ENCODE assay signal across 8 cellular contexts in genomic region chr15:34039506-34040123, GRCh38. TPM values are rescaled to one million over a fixed set of nuclear protein-coding genes. Genes with fewer than 3 reads are reported as not detected.
DNase-seq lines count a peak whose midpoint lies in the region; ATAC-seq and TF ChIP-seq lines count a peak whose summit lies in the region.

No MANE protein-coding gene starts in this region.

- peak; percentile 38 for ATAC-seq in HG03342 (IDR thresholded peaks at IDR 0.05; ENCODE audit: unreplicated experiment)

- peaks cover 0 to 25% (median 16%) of the 10 kb centered on the region in 4 donors for H3K4me1 ChIP-seq in esophagus muscularis mucosa
- peaks cover 11% of the 10 kb centered on the region for H3K4me1 ChIP-seq in rectal smooth muscle tissue (ENCODE audit: control insufficient read depth, insufficient read depth, low read length)

- H3K36me3 ChIP-seq in esophagus muscularis mucosa, result no peaks in the 10 kb centered on the region
- H3K36me3 ChIP-seq in rectal smooth muscle tissue (ENCODE audit: control insufficient read depth, insufficient read depth, low read length), result no peaks in the 10 kb centered on the region

- H3K27me3 ChIP-seq in esophagus muscularis mucosa, result no peaks in the 10 kb centered on the region
- H3K27me3 ChIP-seq in rectal smooth muscle tissue (ENCODE audit: control insufficient read depth, insufficient read depth, low read length), result no peaks in the 10 kb centered on the region

- H3K4me3 ChIP-seq in esophagus muscularis mucosa (peak overlapping the region; percentile 72 to 97 (median 82)), rectal smooth muscle tissue (ENCODE audit: low read length) (peak overlapping the region; percentile 93)

- peak overlapping the region; percentile 87 to 98 (median 92) for H3K27ac ChIP-seq in esophagus muscularis mucosa (replicated peaks in 1 of 4)
- H3K27ac ChIP-seq in rectal smooth muscle tissue (ENCODE audit: low read depth, low read length), result peak overlapping the region; percentile 88

- intact Hi-C loops in esophagus muscularis mucosa (cut with DNase I), result no loop called here

- H3K9ac ChIP-seq in rectal smooth muscle tissue (ENCODE audit: low read length), result no peak overlapping the region

- TF ChIP-seq CTCF in esophagus muscularis mucosa (IDR thresholded peaks at IDR 0.05), result no peak

- no peaks in the 10 kb centered on the region for H3K9me3 ChIP-seq in esophagus muscularis mucosa

- DNase-seq in NCI-H82 (lab: John Stamatoyannopoulos, UW) (peak; percentile 17), NCI-H82 treated with DMSO at 0.1 percent for 48 hours (lab: John Stamatoyannopoulos, UW; ENCODE audit: unreplicated experiment) (no peak), esophagus muscularis mucosa (ENCODE audit: extremely low spot score) (no peak), SW 1271 (lab: John Stamatoyannopoulos, UW) (no peak)
- DNase-seq in activated CD4-positive, alpha-beta T cell treated with anti-CD3 and anti-CD28 coated beads for 48 hours, result peak; percentile 74
- no peak for DNase-seq in effector CD4-positive, alpha-beta T cell

- 12% methylated on average over 7 of the region's 7 CpGs for WGBS in esophagus muscularis mucosa

- TF ChIP-seq EP300 in esophagus muscularis mucosa (IDR thresholded peaks at IDR 0.05), result no peak

- no peak for TF ChIP-seq POLR2A in esophagus muscularis mucosa (IDR thresholded peaks at IDR 0.05; ENCODE audit: low read depth)

RNA-seq across cellular contexts. Expression of gene AVEN, which starts 0.6 kb away (rescaled TPM):
- total RNA-seq in esophagus muscularis mucosa, result 10 to 100 TPM; 18.2 to 30.9 (median 27.6) TPM

Comparison
In these comparisons a context has a peak if more than half of its experiments do, and no peak if none do; other contexts are left out.
1. DNase-seq: peak in NCI-H82 (single experiment) and activated CD4-positive, alpha-beta T cell treated with anti-CD3 and anti-CD28 coated beads for 48 hours (single experiment); none in NCI-H82 treated with DMSO at 0.1 percent for 48 hours (single experiment), esophagus muscularis mucosa (single experiment), SW 1271 (0 of 2) and effector CD4-positive, alpha-beta T cell (single experiment).